27 cellular contexts compared by ENCODE assay signal in genomic region chr5:132300572-132301340, GRCh38. TPM values are rescaled to one million over a fixed set of nuclear protein-coding genes. Genes with fewer than 3 reads are reported as not detected.
DNase-seq lines count a peak whose midpoint lies in the region; ATAC-seq and TF ChIP-seq lines count a peak whose summit lies in the region.
"Had no signal": no experiment of that assay in that cellular context is flagged by ENCODE, and none has a peak within 500 bp of the region (broad histone marks: within the 10 kb centered on the region; RNA-seq: fewer than 3 reads in every experiment).

No MANE protein-coding gene starts in this region.

- no peaks in the 10 kb centered on the region for H4K20me1 ChIP-seq in SK-N-SH (ENCODE audit: insufficient read depth)

- no peak overlapping the region for H3K4ac ChIP-seq in trophoblast cell (ENCODE audit: low read depth, low read length)

- no peak overlapping the region for H3K18ac ChIP-seq in trophoblast cell (ENCODE audit: low read length)

- intact Hi-C loops in left ventricle myocardium inferior (cut with micrococcal nuclease) = no loop called here

- TF ChIP-seq EP300 in SK-N-SH (IDR thresholded peaks at IDR 0.05; ENCODE audit: borderline replicate concordance in 1 of 2, low read depth in 1 of 2, low read length in 1 of 2) = no peak

- H4K91ac ChIP-seq in trophoblast cell (ENCODE audit: low read depth, low read length) = no peak overlapping the region

- peaks cover 0 to 4% of the 10 kb centered on the region in 2 experiments for H3K36me3 ChIP-seq in SK-N-SH (replicated peaks in 1 of 2; ENCODE audit: control insufficient read depth in 1 of 2, insufficient read depth in 2 of 2, low read length in 1 of 2)
- no peaks in the 10 kb centered on the region for H3K36me3 ChIP-seq in left ventricle myocardium inferior
- H3K36me3 ChIP-seq in trophoblast cell (ENCODE audit: control insufficient read depth in 1 of 2, insufficient read depth in 2 of 2, low read length in 2 of 2) = no peaks in the 10 kb centered on the region
- H3K36me3 ChIP-seq: uterus had no signal

- H3K9me3 ChIP-seq in SK-N-SH = no peaks in the 10 kb centered on the region
- H3K9me3 ChIP-seq in left ventricle myocardium inferior (replicated peaks) = peaks cover 15% of the 10 kb centered on the region
- H3K9me3 ChIP-seq in trophoblast cell (ENCODE audit: insufficient read depth, low read depth, low read length) = no peaks in the 10 kb centered on the region
- H3K9me3 ChIP-seq: A549 had no signal

- H4K8ac ChIP-seq in trophoblast cell (ENCODE audit: low read depth, low read length) = no peak overlapping the region

- TF ChIP-seq RAD21 in SK-N-SH (IDR thresholded peaks at IDR 0.05; ENCODE audit: low read length) = no peak

- H3K4me1 ChIP-seq in SK-N-SH (ENCODE audit: control insufficient read depth in 1 of 2, insufficient read depth in 2 of 2, low read depth in 1 of 2, low read length in 1 of 2) (peaks cover 4 to 13% of the 10 kb centered on the region in 2 experiments; a peak in 1 of 4 replicates), left ventricle myocardium inferior (peaks cover 36% of the 10 kb centered on the region), trophoblast cell (ENCODE audit: control insufficient read depth in 1 of 2, insufficient read depth in 2 of 2, low read length in 2 of 2) (peaks cover 8 to 11% of the 10 kb centered on the region in 2 experiments)
- H3K4me1 ChIP-seq: uterus had no signal

- no peaks in the 10 kb centered on the region for H3K9me2 ChIP-seq in SK-N-SH

- H3K27ac Mint-ChIP-seq in activated T-cell treated with anti-CD3 and anti-CD28 coated beads, Interleukin-2, amount 50 U/mL, for 72 hours = no peak overlapping the region
- H3K27ac Mint-ChIP-seq: activated CD4-positive, alpha-beta T cell treated with anti-CD3 and anti-CD28 coated beads for 36 hours; activated naive CD4-positive, alpha-beta T cell treated with anti-CD3 and anti-CD28 coated beads for 36 hours; effector memory CD8-positive, alpha-beta T cell; stimulated activated effector memory CD8-positive, alpha-beta T cell treated with anti-CD3 and anti-CD28 coated beads, Interleukin-12 subunit alpha, Interleukin-12 subunit beta, amount 100 ng/mL, for 72 hours had no signal

- no peak overlapping the region for H3K4me3 ChIP-seq in SK-N-SH (ENCODE audit: low read depth in 2 of 2, low read length in 1 of 2)
- H3K4me3 ChIP-seq in left ventricle myocardium inferior = no peak overlapping the region
- no peak overlapping the region for H3K4me3 ChIP-seq in trophoblast cell (ENCODE audit: low read depth, low read length)
- H3K4me3 ChIP-seq: A549, psoas muscle, skin epidermis, uterus had no signal

- H2AK5ac ChIP-seq in trophoblast cell (ENCODE audit: low read length) = no peak overlapping the region

- H2BK12ac ChIP-seq in trophoblast cell (ENCODE audit: low read length) = no peak overlapping the region

- no peak for ATAC-seq in SK-N-SH treated with all-trans-retinoic acid at 6 μM for 48 hours
- ATAC-seq in activated T-cell treated with anti-CD3 and anti-CD28 coated beads, Interleukin-2, amount 50 U/mL, for 72 hours (replicated peaks in 1 of 2) = no peak
- ATAC-seq: activated CD4-positive, alpha-beta T cell treated with anti-CD3 and anti-CD28 coated beads for 36 hours; activated T-cell treated with anti-CD3 and anti-CD28 coated beads, Interleukin-2, amount 50 U/mL, for 4 hours; effector memory CD8-positive, alpha-beta T cell had no signal

- no peak overlapping the region for H2BK120ac ChIP-seq in trophoblast cell (ENCODE audit: insufficient read depth, low read length, poor library complexity)

- H2BK5ac ChIP-seq in trophoblast cell (ENCODE audit: low read depth, low read length, poor library complexity) = no peak overlapping the region

- no peak overlapping the region for H3K23ac ChIP-seq in trophoblast cell (ENCODE audit: low read length)

- 90% methylated on average over 4 of the region's 6 CpGs for WGBS in SK-N-SH (ENCODE audit: low lambda C conversion rate)
- no CpG with 5 or more reads among the region's 6 CpGs for WGBS in trophoblast cell (ENCODE audit: extremely low coverage, insufficient coverage, insufficient read length)

- POLR2A ChIA-PET in SK-N-SH (lab: Yijun Ruan, JAX) = no interaction called here

- H3K27ac ChIP-seq in SK-N-SH (ENCODE audit: low read depth in 2 of 2, low read length in 1 of 2) (no peak overlapping the region; a peak in 1 of 4 replicates), left ventricle myocardium inferior (replicated peaks) (peak overlapping the region; percentile 76), trophoblast cell (ENCODE audit: low read depth, low read length) (no peak overlapping the region)
- H3K27ac ChIP-seq: psoas muscle, uterus had no signal

- H3K14ac ChIP-seq in trophoblast cell (ENCODE audit: low read length) = no peak overlapping the region

- DNase-seq in SK-N-SH (no peak), OCI-M1 (lab: John Stamatoyannopoulos, UW) (peak; percentile 31), left ventricle myocardium inferior (no peak), trophoblast cell (peak; percentile 91 to 96), MV-4-11 (lab: John Stamatoyannopoulos, UW) (no peak)
- no peak for DNase-seq in activated T-cell treated with anti-CD3 and anti-CD28 coated beads, Interleukin-2, amount 50 U/mL, for 72 hours
- DNase-seq in stimulated activated CD4-positive, alpha-beta T cell treated with anti-CD3 and anti-CD28 coated beads, Interleukin-1b, Interleukin-23, amount 100 ng/mL, for 48 hours = no peak
- DNase-seq: activated CD4-positive, alpha-beta T cell treated with anti-CD3 and anti-CD28 coated beads for 36 hours; activated naive CD4-positive, alpha-beta T cell treated with anti-CD3 and anti-CD28 coated beads for 36 hours; activated T-cell treated with anti-CD3 and anti-CD28 coated beads, Interleukin-2, amount 50 U/mL, for 4 hours; amniotic stem cell; DMS79 treated with DMSO at 0.1 percent for 48 hours; effector memory CD8-positive, alpha-beta T cell; foreskin melanocyte; hypothalamus; MM.1S; NCI-H1694 treated with DMSO at 0.1 percent for 48 hours; NCI-H82; psoas muscle; stimulated activated CD4-positive, alpha-beta T cell treated with anti-CD3 and anti-CD28 coated beads, Interleukin-2, amount 100 ng/mL, for 48 hours; T-helper 1 cell; uterus had no signal

- H3F3A ChIP-seq in SK-N-SH (replicated peaks; ENCODE audit: insufficient read depth) = no peaks in the 10 kb centered on the region

- peaks cover 3% of the 10 kb centered on the region for H3K79me1 ChIP-seq in trophoblast cell (ENCODE audit: low read length)

- H3K79me2 ChIP-seq in SK-N-SH (ENCODE audit: insufficient read depth) (peaks cover 26% of the 10 kb centered on the region), trophoblast cell (ENCODE audit: control insufficient read depth, insufficient read depth, low read length, poor library complexity) (no peaks in the 10 kb centered on the region)

- H3K4me2 ChIP-seq in SK-N-SH (no peak overlapping the region), trophoblast cell (ENCODE audit: low read length) (no peak overlapping the region)
- H3K4me2 ChIP-seq: A549 had no signal

- H4K12ac ChIP-seq in trophoblast cell (ENCODE audit: low read depth, low read length) = no peak overlapping the region

- no peak overlapping the region for H3K4me3 Mint-ChIP-seq in activated T-cell treated with anti-CD3 and anti-CD28 coated beads, Interleukin-2, amount 50 U/mL, for 72 hours
- H3K4me3 Mint-ChIP-seq: activated CD4-positive, alpha-beta T cell treated with anti-CD3 and anti-CD28 coated beads for 36 hours; activated naive CD4-positive, alpha-beta T cell treated with anti-CD3 and anti-CD28 coated beads for 36 hours; activated T-cell treated with anti-CD3 and anti-CD28 coated beads, Interleukin-2, amount 50 U/mL, for 4 hours; effector memory CD8-positive, alpha-beta T cell; stimulated activated effector memory CD8-positive, alpha-beta T cell treated with anti-CD3 and anti-CD28 coated beads, Interleukin-12 subunit alpha, Interleukin-12 subunit beta, amount 100 ng/mL, for 72 hours had no signal

- H3K4me1 Mint-ChIP-seq in activated T-cell treated with anti-CD3 and anti-CD28 coated beads, Interleukin-2, amount 50 U/mL, for 72 hours (ENCODE audit: low read depth) = peaks cover 29% of the 10 kb centered on the region

- no peak for TF ChIP-seq CTCF in SK-N-SH (IDR thresholded peaks at IDR 0.05)
- TF ChIP-seq CTCF in left ventricle myocardium inferior (IDR thresholded peaks at IDR 0.05; ENCODE audit: borderline replicate concordance) = no peak

- CTCF ChIA-PET in SK-N-SH (lab: Yijun Ruan, JAX) = interaction anchor here (0.7 to 1.0 kb wide), 3 partner anchors 8 to 63 kb away, joined by 3 to 4 read pairs (median 4); no protein-coding TSS in a partner anchor

- H3K9ac ChIP-seq in SK-N-SH (no peak overlapping the region), trophoblast cell (ENCODE audit: low read length) (no peak overlapping the region)

- H3K36me3 Mint-ChIP-seq in activated T-cell treated with anti-CD3 and anti-CD28 coated beads, Interleukin-2, amount 50 U/mL, for 72 hours (ENCODE audit: insufficient read depth in 2 of 2) = peaks cover 8 to 10% of the 10 kb centered on the region in 2 donors
- H3K36me3 Mint-ChIP-seq: stimulated activated effector memory CD8-positive, alpha-beta T cell treated with anti-CD3 and anti-CD28 coated beads, Interleukin-12 subunit alpha, Interleukin-12 subunit beta, amount 100 ng/mL, for 72 hours had no signal

- H3K27me3 Mint-ChIP-seq in activated T-cell treated with anti-CD3 and anti-CD28 coated beads, Interleukin-2, amount 50 U/mL, for 72 hours (ENCODE audit: low read depth) = no peaks in the 10 kb centered on the region

- H3K9me3 Mint-ChIP-seq in activated T-cell treated with anti-CD3 and anti-CD28 coated beads, Interleukin-2, amount 50 U/mL, for 72 hours = peaks cover 8 to 10% of the 10 kb centered on the region in 2 donors

- H2AFZ ChIP-seq in SK-N-SH (ENCODE audit: low read depth) (no peak overlapping the region), trophoblast cell (ENCODE audit: insufficient read depth, low read length, poor library complexity) (no peak overlapping the region)

- H3K27me3 ChIP-seq in SK-N-SH (ENCODE audit: insufficient read depth) (no peaks in the 10 kb centered on the region), left ventricle myocardium inferior (ENCODE audit: low read depth) (no peaks in the 10 kb centered on the region), trophoblast cell (ENCODE audit: insufficient read depth, low read length) (no peaks in the 10 kb centered on the region)
- H3K27me3 ChIP-seq: uterus had no signal

RNA-seq across cellular contexts. Expression of gene SLC22A4, which starts 6.6 kb away (rescaled TPM):
- polyA plus RNA-seq in SK-N-SH (2012; rRNA removed) = 3.3 and 3.8 TPM in 2 replicates
- polyA plus RNA-seq in SK-N-SH (2012; cell fraction: cytosol; rRNA removed) = 2.3 and 2.5 TPM in 2 replicates
- 6.5 and 9.9 TPM in 2 replicates for polyA plus RNA-seq in SK-N-SH (2012; cell fraction: nucleus; rRNA removed)
- total RNA-seq in left ventricle myocardium inferior = 2.0 TPM
- polyA plus RNA-seq in trophoblast cell (2013) = 0.26 and 0.28 TPM in 2 replicates
- 1 to 10 TPM; 1.8 to 2.9 TPM for total RNA-seq in activated T-cell treated with anti-CD3 and anti-CD28 coated beads, Interleukin-2, amount 50 U/mL, for 72 hours

RNA-seq across cellular contexts. Expression of gene PDLIM4, which starts 43.3 kb away (rescaled TPM):
- 45.1 and 57.1 TPM in 2 replicates for polyA plus RNA-seq in SK-N-SH (2012; rRNA removed)
- polyA plus RNA-seq in SK-N-SH (2012; cell fraction: cytosol; rRNA removed) = 21.9 and 44.4 TPM in 2 replicates
- 118 and 143 TPM in 2 replicates for polyA plus RNA-seq in SK-N-SH (2012; cell fraction: nucleus; rRNA removed)
- 4.8 TPM for total RNA-seq in left ventricle myocardium inferior
- polyA plus RNA-seq in trophoblast cell (2013) = 15.8 and 16.7 TPM in 2 replicates
- total RNA-seq in activated T-cell treated with anti-CD3 and anti-CD28 coated beads, Interleukin-2, amount 50 U/mL, for 72 hours = 1 to 10 TPM in 1 of 2 donors, under 1 TPM in 1; 0.79 to 1.2 TPM
- total RNA-seq: activated naive CD4-positive, alpha-beta T cell treated with anti-CD3 and anti-CD28 coated beads for 36 hours had no signal
- polyA plus RNA-seq: neural cell had no signal

Comparison
In these comparisons a context has a peak if more than half of its experiments do, and no peak if none do; other contexts are left out.
1. DNase-seq: peak in OCI-M1 (single experiment) and trophoblast cell (2 of 2); none in SK-N-SH (single experiment), left ventricle myocardium inferior (single experiment), activated T-cell treated with anti-CD3 and anti-CD28 coated beads, Interleukin-2, amount 50 U/mL, for 72 hours (0 of 2), MV-4-11 (single experiment) and stimulated activated CD4-positive, alpha-beta T cell treated with anti-CD3 and anti-CD28 coated beads, Interleukin-1b, Interleukin-23, amount 100 ng/mL, for 48 hours (single experiment).